ENCODE assay signal across 8 cellular contexts in genomic region chr11:65779919-65780769, GRCh38. TPM values are rescaled to one million over a fixed set of nuclear protein-coding genes. Genes with fewer than 3 reads are reported as not detected.
DNase-seq lines count a peak whose midpoint lies in the region; ATAC-seq and TF ChIP-seq lines count a peak whose summit lies in the region.

No MANE protein-coding gene starts in this region.

- peak overlapping the region; percentile 74 for H3K27ac ChIP-seq in thymus (ENCODE audit: low read depth)

- H3K27me3 Mint-ChIP-seq in glutamatergic neuron (ENCODE audit: unreplicated experiment) (peaks cover 5% of the 10 kb centered on the region), osteocyte (ENCODE audit: unreplicated experiment) (peaks cover 10% of the 10 kb centered on the region)

- peak overlapping the region; percentile 82 to 91 for H3K27ac Mint-ChIP-seq in activated naive CD4-positive, alpha-beta T cell treated with anti-CD3 and anti-CD28 coated beads, Interleukin-2, amount 50 U/mL, for 72 hours
- H3K27ac Mint-ChIP-seq in glutamatergic neuron (ENCODE audit: unreplicated experiment), result no peak overlapping the region
- peak overlapping the region; percentile 84 for H3K27ac Mint-ChIP-seq in osteocyte (ENCODE audit: unreplicated experiment)

- peak; percentile 42 for ATAC-seq in GM21423 (IDR thresholded peaks at IDR 0.05; ENCODE audit: unreplicated experiment)
- ATAC-seq in SK-N-SH treated with all-trans-retinoic acid at 6 μM for 48 hours, result peak; percentile 84
- ATAC-seq in activated naive CD4-positive, alpha-beta T cell treated with anti-CD3 and anti-CD28 coated beads, Interleukin-2, amount 50 U/mL, for 72 hours, result peak; percentile 78 to 79

- TF ChIP-seq CTCF in glutamatergic neuron (IDR thresholded peaks at IDR 0.05; ENCODE audit: partially characterized antibody, unreplicated experiment) (peak; percentile 88), osteocyte (IDR thresholded peaks at IDR 0.05) (peak; percentile 97)

- peaks cover 33% of the 10 kb centered on the region for H3K36me3 ChIP-seq in thymus (ENCODE audit: control insufficient read depth, insufficient read depth)

- peaks cover 6% of the 10 kb centered on the region for H3K27me3 ChIP-seq in thymus (ENCODE audit: control insufficient read depth, insufficient read depth)

- no peaks in the 10 kb centered on the region for H3K36me3 Mint-ChIP-seq in activated naive CD4-positive, alpha-beta T cell treated with anti-CD3 and anti-CD28 coated beads, Interleukin-2, amount 50 U/mL, for 72 hours
- H3K36me3 Mint-ChIP-seq in glutamatergic neuron (ENCODE audit: unreplicated experiment), result peaks cover 5% of the 10 kb centered on the region
- peaks cover 9% of the 10 kb centered on the region for H3K36me3 Mint-ChIP-seq in osteocyte (ENCODE audit: unreplicated experiment)

- H3K9me3 ChIP-seq in thymus (ENCODE audit: control insufficient read depth), result no peaks in the 10 kb centered on the region

- 4% methylated on average over 76 of the region's 76 CpGs for WGBS in thymus

- DNase-seq in DMS114 treated with DMSO at 0.1 percent for 48 hours (lab: John Stamatoyannopoulos, UW; ENCODE audit: unreplicated experiment) (peak; percentile 59), glutamatergic neuron (peak; percentile 85), osteocyte (ENCODE audit: extremely low spot score, unreplicated experiment) (peak; percentile 93)
- DNase-seq in Jurkat, Clone E6-1 (ENCODE audit: low read depth, low spot score), result peak; percentile 60
- peak; percentile 87 to 92 for DNase-seq in activated naive CD4-positive, alpha-beta T cell treated with anti-CD3 and anti-CD28 coated beads, Interleukin-2, amount 50 U/mL, for 72 hours (ENCODE audit: low spot score in 2 of 2)

- H3K4me1 ChIP-seq in thymus (ENCODE audit: control insufficient read depth, insufficient read depth, low read length), result peaks cover 23% of the 10 kb centered on the region

- H3K4me1 Mint-ChIP-seq in glutamatergic neuron (ENCODE audit: low read depth, unreplicated experiment), result peaks cover 2% of the 10 kb centered on the region
- peaks cover 11% of the 10 kb centered on the region for H3K4me1 Mint-ChIP-seq in osteocyte (ENCODE audit: unreplicated experiment)

- peak overlapping the region; percentile 84 for H3K4me3 Mint-ChIP-seq in glutamatergic neuron (ENCODE audit: unreplicated experiment)
- peak overlapping the region; percentile 87 for H3K4me3 Mint-ChIP-seq in osteocyte (ENCODE audit: unreplicated experiment)

- H3K9me3 Mint-ChIP-seq in activated naive CD4-positive, alpha-beta T cell treated with anti-CD3 and anti-CD28 coated beads, Interleukin-2, amount 50 U/mL, for 72 hours, result no peaks in the 10 kb centered on the region
- H3K9me3 Mint-ChIP-seq in glutamatergic neuron (ENCODE audit: unreplicated experiment) (peaks cover 3% of the 10 kb centered on the region), osteocyte (ENCODE audit: unreplicated experiment) (no peaks in the 10 kb centered on the region)

- H3K4me3 ChIP-seq in Jurkat, Clone E6-1 (ENCODE audit: low read length), result peak overlapping the region; percentile 87
- H3K4me3 ChIP-seq in thymus (ENCODE audit: low read length), result peak overlapping the region; percentile 90

TF ChIP-seq in SK-N-SH treated with all-trans-retinoic acid at 6 μM for 48 hours, 23 proteins besides CTCF, POLR2A, EP300 and RAD21:
- TF ChIP-seq ARNTL (CRISPR knock-in tag; IDR thresholded peaks at IDR 0.05; ENCODE audit: borderline replicate concordance, low read depth) (no peak), CSDC2 (CRISPR knock-in tag; IDR thresholded peaks at IDR 0.05) (no peak), ZFP3 (CRISPR knock-in tag; IDR thresholded peaks at IDR 0.05) (no peak), BACH2 (CRISPR knock-in tag; IDR thresholded peaks at IDR 0.05; ENCODE audit: borderline replicate concordance) (no peak), RARB (CRISPR knock-in tag; IDR thresholded peaks at IDR 0.05) (no peak), CSRNP3 (CRISPR knock-in tag; IDR thresholded peaks at IDR 0.05) (no peak), TSHZ2 (CRISPR knock-in tag; IDR thresholded peaks at IDR 0.05) (no peak), ZNF70 (CRISPR knock-in tag; IDR thresholded peaks at IDR 0.05) (no peak), PATZ1 (CRISPR knock-in tag; IDR thresholded peaks at IDR 0.05; ENCODE audit: borderline replicate concordance) (no peak), ISL1 (CRISPR knock-in tag; IDR thresholded peaks at IDR 0.05) (no peak), PPARA (CRISPR knock-in tag; IDR thresholded peaks at IDR 0.05; ENCODE audit: borderline replicate concordance) (no peak), GLIS3 (CRISPR knock-in tag; IDR thresholded peaks at IDR 0.05) (no peak), OSR1 (CRISPR knock-in tag; IDR thresholded peaks at IDR 0.05) (no peak), ZFP30 (CRISPR knock-in tag; IDR thresholded peaks at IDR 0.05) (no peak), ZC3H10 (CRISPR knock-in tag; IDR thresholded peaks at IDR 0.05) (no peak), ESRRG (CRISPR knock-in tag; IDR thresholded peaks at IDR 0.05) (no peak)

RNA-seq across cellular contexts. Expression of gene AP5B1, which starts 0.6 kb away (rescaled TPM):
- polyA plus RNA-seq in Jurkat, Clone E6-1 (2012; ENCODE audit: insufficient read depth, insufficient read length), result 10.0 TPM
- total RNA-seq in activated naive CD4-positive, alpha-beta T cell treated with anti-CD3 and anti-CD28 coated beads, Interleukin-2, amount 50 U/mL, for 72 hours, result 10 to 100 TPM; 10.6 to 25.9 TPM
- total RNA-seq in glutamatergic neuron (ENCODE audit: unreplicated experiment) (13.2 TPM), osteocyte (19.0 and 21.0 TPM in 2 replicates)
- 7.6 TPM for polyA plus RNA-seq in thymus

RNA-seq across cellular contexts. Expression of gene OVOL1, which starts 6.7 kb away (rescaled TPM):
- polyA plus RNA-seq in Jurkat, Clone E6-1 (2012; ENCODE audit: insufficient read depth, insufficient read length), result not detected
- 1 to 10 TPM in 1 of 2 donors, not detected in 1; 1.6 TPM for total RNA-seq in activated naive CD4-positive, alpha-beta T cell treated with anti-CD3 and anti-CD28 coated beads, Interleukin-2, amount 50 U/mL, for 72 hours
- total RNA-seq in glutamatergic neuron (ENCODE audit: unreplicated experiment) (not detected), osteocyte (not detected in 2 replicates)
- polyA plus RNA-seq in thymus, result 1.3 TPM

RNA-seq across cellular contexts. Expression of gene SNX32, which starts 53.6 kb away (rescaled TPM):
- polyA plus RNA-seq in Jurkat, Clone E6-1 (2012; ENCODE audit: insufficient read depth, insufficient read length), result 0.87 TPM
- total RNA-seq in activated naive CD4-positive, alpha-beta T cell treated with anti-CD3 and anti-CD28 coated beads, Interleukin-2, amount 50 U/mL, for 72 hours, result 1 to 10 TPM; 3.8 to 5.0 TPM
- 14.7 TPM for total RNA-seq in glutamatergic neuron (ENCODE audit: unreplicated experiment)
- total RNA-seq in osteocyte, result 4.0 and 4.1 TPM in 2 replicates
- polyA plus RNA-seq in thymus, result 1.1 TPM

RNA-seq across cellular contexts. Expression of gene RNASEH2C, which starts 59.5 kb away (rescaled TPM):
- polyA plus RNA-seq in Jurkat, Clone E6-1 (2012; ENCODE audit: insufficient read depth, insufficient read length), result 182 TPM
- total RNA-seq in activated naive CD4-positive, alpha-beta T cell treated with anti-CD3 and anti-CD28 coated beads, Interleukin-2, amount 50 U/mL, for 72 hours, result 10 to 100 TPM; 40.9 to 93.0 TPM
- total RNA-seq in glutamatergic neuron (ENCODE audit: unreplicated experiment), result 42.9 TPM
- 54.2 and 55.6 TPM in 2 replicates for total RNA-seq in osteocyte
- polyA plus RNA-seq in thymus, result 49.4 TPM

Comparison
In these comparisons a context has a peak if more than half of its experiments do, and no peak if none do; other contexts are left out.
1. Peak in every context shown above with its lines: DNase-seq, ATAC-seq, H3K4me3 ChIP-seq and H3K27ac ChIP-seq.